In the genomic region with DNA sequence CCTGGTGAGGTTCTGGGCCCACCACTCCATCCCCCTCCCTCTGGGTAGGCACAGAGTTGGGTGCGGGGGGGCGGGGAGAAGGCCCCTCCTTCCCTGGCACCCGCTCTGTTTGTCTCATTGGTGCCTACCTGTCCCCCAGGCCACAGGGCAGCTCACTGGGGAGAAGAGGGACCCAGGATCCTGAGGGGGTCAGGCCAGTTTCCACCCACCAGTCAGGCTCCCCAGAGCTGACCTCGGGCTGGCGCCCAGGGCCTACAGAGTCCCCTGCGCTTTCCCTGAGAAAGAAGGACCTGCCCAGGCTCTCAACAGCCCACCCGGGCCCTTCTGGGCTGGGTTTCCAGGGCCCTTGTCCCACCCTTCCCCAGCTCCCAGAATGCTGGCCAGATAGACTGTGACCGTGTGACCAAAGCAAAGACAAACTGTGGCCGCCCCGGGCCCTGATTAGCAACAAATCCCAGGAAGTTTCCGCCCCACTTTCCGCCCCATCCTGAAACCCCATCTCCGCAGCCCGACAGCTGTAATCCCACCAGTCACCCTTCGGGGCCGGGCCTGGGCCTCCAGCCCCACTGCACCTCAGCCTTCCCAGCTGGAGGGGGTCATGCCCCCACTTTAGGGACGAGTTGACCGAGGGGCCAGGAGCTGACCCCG, we compare ENCODE assay signal across 1 cellular context.
A peak's percentile ranks its signal among the peaks of the same experiment; 100 is the strongest.
TF ChIP-seq lines count a peak whose summit lies in the region.

No MANE protein-coding gene starts in this region.

TF ChIP-seq in H1, 55 proteins besides CTCF, POLR2A, EP300 and RAD21:
- TF ChIP-seq TAF1 (IDR thresholded peaks at IDR 0.05; ENCODE audit: low read depth, low read length) = no peak
- peak; percentile 49; the same call in 1 of the 2 replicates for TF ChIP-seq GABPA (IDR thresholded peaks at IDR 0.05; ENCODE audit: borderline replicate concordance, insufficient read depth, low read length)
